1 cellular context compared by ENCODE assay signal in the genomic region with DNA sequence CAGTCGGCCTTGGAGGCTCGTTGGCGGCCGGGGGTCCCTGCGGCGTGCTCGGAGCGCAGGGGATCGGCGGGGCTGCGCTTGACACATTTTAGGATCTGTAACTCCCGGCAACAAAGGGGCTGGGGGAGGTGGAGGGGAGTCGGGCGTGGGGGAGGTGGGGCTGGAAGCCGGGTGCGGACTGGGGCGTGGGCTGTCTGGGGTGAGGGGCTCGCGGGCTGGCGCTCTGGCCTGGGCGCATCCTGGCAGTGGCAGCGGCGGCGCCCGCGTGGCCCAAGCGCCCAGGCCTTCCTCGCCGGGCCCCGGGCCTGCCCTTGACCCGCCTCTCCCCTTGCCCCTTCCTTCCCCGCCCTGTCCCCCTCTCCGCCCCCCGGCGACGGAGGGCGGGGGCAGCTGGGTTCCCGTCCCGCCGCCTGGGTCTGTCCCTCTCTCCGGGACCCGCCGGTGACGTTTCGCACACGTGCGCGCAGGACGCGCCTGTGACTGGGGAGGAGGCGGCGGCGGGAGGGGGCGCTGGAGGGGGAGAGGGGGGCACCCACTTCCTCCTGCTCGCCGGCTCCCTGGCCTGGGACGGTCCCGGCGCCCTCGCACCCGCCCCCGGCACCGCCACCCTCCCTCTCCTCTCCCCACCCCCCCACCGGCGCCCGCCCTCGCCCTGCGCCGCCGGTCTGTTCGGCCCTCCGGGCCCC.
TF ChIP-seq lines count a peak whose summit lies in the region.

No MANE protein-coding gene starts in this region.

TF ChIP-seq in Ishikawa, 13 proteins besides CTCF, POLR2A, EP300 and RAD21 (continued from another document):
- peak; percentile 47; the same call in 1 of the 2 replicates for TF ChIP-seq ZBTB7A (IDR thresholded peaks at IDR 0.05; ENCODE audit: low read depth)
TF ChIP-seq in Ishikawa: peak in this region for 5.
